20 cellular contexts compared by ENCODE assay signal in genomic region chr5:60551829-60552228, GRCh38.
DNase-seq lines count a peak whose midpoint lies in the region; FAIRE-seq and TF ChIP-seq lines count a peak whose summit lies in the region.
"Had no signal": no experiment of that assay in that cellular context is flagged by ENCODE, and none has a peak within 500 bp of the region (broad histone marks: within the 10 kb centered on the region; RNA-seq: fewer than 3 reads in every experiment).

No MANE protein-coding gene starts in this region.

- H3K27ac ChIP-seq in esophagus muscularis mucosa (replicated peaks in 1 of 4) = peak overlapping the region; percentile 71 to 82 (median 80)
- H3K27ac ChIP-seq in rectal smooth muscle tissue (ENCODE audit: low read depth, low read length) = peak overlapping the region; percentile 74
- H3K27ac ChIP-seq in Karpas-422 (ENCODE audit: low read length) = no peak overlapping the region

- H3K36me3 Mint-ChIP-seq in activated CD4-positive, alpha-beta memory T cell treated with anti-CD3 and anti-CD28 coated beads, Interleukin-2, amount 10 ng/mL, durations not matched to agents 7 days and 5 days (ENCODE audit: low read depth) = no peaks in the 10 kb centered on the region
- H3K36me3 Mint-ChIP-seq: CD4-positive, CD25-positive, alpha-beta regulatory T cell; CD8-positive, alpha-beta memory T cell had no signal

- no peak overlapping the region for H3K9ac ChIP-seq in rectal smooth muscle tissue (ENCODE audit: low read length)
- H3K9ac ChIP-seq in Karpas-422 (ENCODE audit: low read length) = no peak overlapping the region

- intact Hi-C loops in esophagus muscularis mucosa (cut with DNase I) = no loop called here

- H3K4me1 ChIP-seq in esophagus muscularis mucosa = peaks cover 0 to 54% (median 40%) of the 10 kb centered on the region in 4 donors
- H3K4me1 ChIP-seq in rectal smooth muscle tissue (ENCODE audit: control insufficient read depth, insufficient read depth, low read length) = peaks cover 5% of the 10 kb centered on the region
- peaks cover 3% of the 10 kb centered on the region for H3K4me1 ChIP-seq in Karpas-422 (ENCODE audit: low read length)
- H3K4me1 ChIP-seq: BE2C had no signal

- CTCF ChIA-PET in activated CD4-positive, alpha-beta memory T cell treated with anti-CD3 and anti-CD28 coated beads, Interleukin-2, amount 10 ng/mL, durations not matched to agents 7 days and 5 days (lab: Charles Lee) = no interaction called here

- no peak overlapping the region for H3K4me3 ChIP-seq in esophagus muscularis mucosa
- H3K4me3 ChIP-seq in rectal smooth muscle tissue (ENCODE audit: low read length) = no peak overlapping the region
- no peak overlapping the region for H3K4me3 ChIP-seq in Karpas-422 (ENCODE audit: low read length)
- H3K4me3 ChIP-seq: GM23338 had no signal

- H3K9me3 Mint-ChIP-seq in activated CD4-positive, alpha-beta memory T cell treated with anti-CD3 and anti-CD28 coated beads, Interleukin-2, amount 10 ng/mL, durations not matched to agents 7 days and 5 days = no peaks in the 10 kb centered on the region
- H3K9me3 Mint-ChIP-seq: CD8-positive, alpha-beta memory T cell had no signal

- H2AFZ ChIP-seq in Karpas-422 (ENCODE audit: low read length) = no peak overlapping the region
- H2AFZ ChIP-seq: GM23338 had no signal

- H3K4me1 Mint-ChIP-seq in activated CD4-positive, alpha-beta memory T cell treated with anti-CD3 and anti-CD28 coated beads, Interleukin-2, amount 10 ng/mL, durations not matched to agents 7 days and 5 days = no peaks in the 10 kb centered on the region
- H3K4me1 Mint-ChIP-seq: CD4-positive, CD25-positive, alpha-beta regulatory T cell; CD8-positive, alpha-beta memory T cell; GM23338 had no signal

- H3K27me3 ChIP-seq in esophagus muscularis mucosa = no peaks in the 10 kb centered on the region
- no peaks in the 10 kb centered on the region for H3K27me3 ChIP-seq in rectal smooth muscle tissue (ENCODE audit: control insufficient read depth, insufficient read depth, low read length)
- H3K27me3 ChIP-seq in Karpas-422 (ENCODE audit: low read length) = no peaks in the 10 kb centered on the region
- H3K27me3 ChIP-seq: BE2C had no signal

- no peaks in the 10 kb centered on the region for H4K20me1 ChIP-seq in Karpas-422 (ENCODE audit: insufficient read depth, low read depth, low read length)

- no peak for TF ChIP-seq POLR2A in esophagus muscularis mucosa (IDR thresholded peaks at IDR 0.05; ENCODE audit: low read depth)

- no peaks in the 10 kb centered on the region for H3K9me2 ChIP-seq in Karpas-422 (replicated peaks; ENCODE audit: insufficient read depth, low read length)

- TF ChIP-seq EP300 in esophagus muscularis mucosa (IDR thresholded peaks at IDR 0.05) = no peak

- no peaks in the 10 kb centered on the region for H3K79me2 ChIP-seq in Karpas-422 (ENCODE audit: low read length)

- 72% methylated on average over 3 of the region's 3 CpGs for WGBS in esophagus muscularis mucosa

- H3K9me3 ChIP-seq in esophagus muscularis mucosa (no peaks in the 10 kb centered on the region), Karpas-422 (ENCODE audit: low read length) (no peaks in the 10 kb centered on the region)
- H3K9me3 ChIP-seq: BE2C had no signal

- H3K36me3 ChIP-seq in esophagus muscularis mucosa (no peaks in the 10 kb centered on the region), rectal smooth muscle tissue (ENCODE audit: control insufficient read depth, insufficient read depth, low read length) (no peaks in the 10 kb centered on the region), Karpas-422 (ENCODE audit: insufficient read depth, low read length) (no peaks in the 10 kb centered on the region)
- H3K36me3 ChIP-seq: BE2C had no signal

- DNase-seq in esophagus muscularis mucosa (ENCODE audit: extremely low spot score) (no peak), superior temporal gyrus (ENCODE audit: extremely low spot score) (peak; percentile 2), Karpas-422 (no peak), frontal cortex (ENCODE audit: low spot score in 2 of 2) (no peak)
- DNase-seq in activated CD4-positive, alpha-beta memory T cell treated with anti-CD3 and anti-CD28 coated beads, Interleukin-2, amount 10 ng/mL, durations not matched to agents 7 days and 5 days = no peak
- DNase-seq: BE2C; C1 segment of cervical spinal cord; CD4-positive, CD25-positive, alpha-beta regulatory T cell; CD8-positive, alpha-beta memory T cell; COR-L47; DMS 273 treated with DMSO at 0.1 percent for 48 hours; DMS53; DND-41; HCEC 1CT had no signal

- no peak for TF ChIP-seq CTCF in esophagus muscularis mucosa (IDR thresholded peaks at IDR 0.05)

- no peak overlapping the region for H3K27ac Mint-ChIP-seq in activated CD4-positive, alpha-beta memory T cell treated with anti-CD3 and anti-CD28 coated beads, Interleukin-2, amount 10 ng/mL, durations not matched to agents 7 days and 5 days
- H3K27ac Mint-ChIP-seq: CD8-positive, alpha-beta memory T cell; GM23338 had no signal

- no peaks in the 10 kb centered on the region for H3K27me3 Mint-ChIP-seq in activated CD4-positive, alpha-beta memory T cell treated with anti-CD3 and anti-CD28 coated beads, Interleukin-2, amount 10 ng/mL, durations not matched to agents 7 days and 5 days
- H3K27me3 Mint-ChIP-seq: CD4-positive, CD25-positive, alpha-beta regulatory T cell had no signal

- no peak for FAIRE-seq in frontal cortex (lab: Jason Lieb, UNC)
- FAIRE-seq: G401.6, GM12891, GM19239, H54 had no signal

- POLR2A ChIA-PET in activated CD4-positive, alpha-beta memory T cell treated with anti-CD3 and anti-CD28 coated beads, Interleukin-2, amount 10 ng/mL, durations not matched to agents 7 days and 5 days (lab: Charles Lee) = no interaction called here

- no peak overlapping the region for H3K4me2 ChIP-seq in Karpas-422 (ENCODE audit: low read depth, low read length, poor library complexity, severe bottlenecking)
- H3K4me2 ChIP-seq: GM23338 had no signal

- no peak overlapping the region for H3K4me3 Mint-ChIP-seq in activated CD4-positive, alpha-beta memory T cell treated with anti-CD3 and anti-CD28 coated beads, Interleukin-2, amount 10 ng/mL, durations not matched to agents 7 days and 5 days
- H3K4me3 Mint-ChIP-seq: CD4-positive, CD25-positive, alpha-beta regulatory T cell; CD8-positive, alpha-beta memory T cell; GM23338 had no signal
